8 cellular contexts compared by ENCODE assay signal in genomic region chr10:80468002-80468401, GRCh38. TPM values are rescaled to one million over a fixed set of nuclear protein-coding genes. Genes with fewer than 3 reads are reported as not detected.
DNase-seq lines count a peak whose midpoint lies in the region; ATAC-seq and TF ChIP-seq lines count a peak whose summit lies in the region.

No MANE protein-coding gene starts in this region.

- peaks cover 0 to 11% of the 10 kb centered on the region in 2 donors for H3K36me3 ChIP-seq in vagina

- peaks cover 35% of the 10 kb centered on the region for H3K36me3 Mint-ChIP-seq in activated CD8-positive, alpha-beta T cell treated with anti-CD3 and anti-CD28 coated beads for 36 hours (ENCODE audit: low read depth)
- H3K36me3 Mint-ChIP-seq in osteocyte (ENCODE audit: unreplicated experiment), result peaks cover 6% of the 10 kb centered on the region

- no peak for TF ChIP-seq CTCF in activated CD8-positive, alpha-beta T cell treated with anti-CD3 and anti-CD28 coated beads for 36 hours (IDR thresholded peaks at IDR 0.05)
- TF ChIP-seq CTCF in fibroblast of pulmonary artery (IDR thresholded peaks at IDR 0.05; ENCODE audit: low read length, missing control alignments) (no peak), vagina (IDR thresholded peaks at IDR 0.05) (no peak), osteocyte (IDR thresholded peaks at IDR 0.05) (no peak)

- no peaks in the 10 kb centered on the region for H3K9me3 ChIP-seq in vagina

- peak overlapping the region; percentile 71 for H3K4me3 Mint-ChIP-seq in activated CD8-positive, alpha-beta T cell treated with anti-CD3 and anti-CD28 coated beads for 36 hours
- no peak overlapping the region for H3K4me3 Mint-ChIP-seq in osteocyte (ENCODE audit: unreplicated experiment)

- H3K27ac ChIP-seq in vagina, result peak overlapping the region; percentile 89

- POLR2A ChIA-PET in activated CD8-positive, alpha-beta T cell treated with anti-CD3 and anti-CD28 coated beads for 36 hours (lab: Charles Lee), result interaction anchor here (0.7 to 16.7 kb wide), 7 partner anchors 8 to 37 kb away, joined by 3 to 223 read pairs (median 11); no protein-coding TSS in a partner anchor

- H3K27me3 Mint-ChIP-seq in activated CD8-positive, alpha-beta T cell treated with anti-CD3 and anti-CD28 coated beads for 36 hours, result no peaks in the 10 kb centered on the region
- no peaks in the 10 kb centered on the region for H3K27me3 Mint-ChIP-seq in osteocyte (ENCODE audit: unreplicated experiment)

- peak overlapping the region; percentile 97 for H3K27ac Mint-ChIP-seq in activated CD8-positive, alpha-beta T cell treated with anti-CD3 and anti-CD28 coated beads for 36 hours
- no peak overlapping the region for H3K27ac Mint-ChIP-seq in osteocyte (ENCODE audit: unreplicated experiment)

- DNase-seq in DMS153 (lab: John Stamatoyannopoulos, UW) (peak; percentile 20), fibroblast of pulmonary artery (ENCODE audit: low read depth) (peak; percentile 53), nucleus accumbens (lab: John Stamatoyannopoulos, UW) (peak in 39 of 56 donors; percentile 17 to 77 (median 54)), vagina (ENCODE audit: extremely low spot score in 2 of 2) (no peak), RKO (ENCODE audit: low spot score) (no peak), osteocyte (ENCODE audit: extremely low spot score, unreplicated experiment) (no peak), DMS79 (lab: John Stamatoyannopoulos, UW) (no peak)
- DNase-seq in activated CD8-positive, alpha-beta T cell treated with anti-CD3 and anti-CD28 coated beads for 36 hours, result peak; percentile 90

- peaks cover 100% of the 10 kb centered on the region for H3K4me1 ChIP-seq in vagina

- intact Hi-C loops in activated CD8-positive, alpha-beta T cell treated with anti-CD3 and anti-CD28 coated beads for 36 hours (cut with micrococcal nuclease), result no loop called here
- intact Hi-C loops in vagina (cut with DNase I), result no loop called here

- peak; percentile 59 for ATAC-seq in activated CD8-positive, alpha-beta T cell treated with anti-CD3 and anti-CD28 coated beads for 36 hours

- H3K9me3 Mint-ChIP-seq in activated CD8-positive, alpha-beta T cell treated with anti-CD3 and anti-CD28 coated beads for 36 hours, result no peaks in the 10 kb centered on the region
- H3K9me3 Mint-ChIP-seq in osteocyte (ENCODE audit: unreplicated experiment), result no peaks in the 10 kb centered on the region

- TF ChIP-seq POLR2A in vagina (IDR thresholded peaks at IDR 0.05), result peak in 1 of 2 donors; percentile 3

- H3K4me3 ChIP-seq in fibroblast of pulmonary artery (replicated peaks; ENCODE audit: low read depth, low read length) (no peak overlapping the region), vagina (peak overlapping the region in 1 of 2 donors; percentile 12)

- no peaks in the 10 kb centered on the region for H3K27me3 ChIP-seq in vagina

- CTCF ChIA-PET in activated CD8-positive, alpha-beta T cell treated with anti-CD3 and anti-CD28 coated beads for 36 hours (lab: Charles Lee), result interaction anchor here (0.9 to 37.8 kb wide), 6 partner anchors 7 to 69 kb away, joined by 3 to 1114 read pairs (median 38); no protein-coding TSS in a partner anchor

- H3K4me1 Mint-ChIP-seq in activated CD8-positive, alpha-beta T cell treated with anti-CD3 and anti-CD28 coated beads for 36 hours (ENCODE audit: low read depth), result peaks cover 93% of the 10 kb centered on the region
- H3K4me1 Mint-ChIP-seq in osteocyte (ENCODE audit: unreplicated experiment), result peaks cover 69% of the 10 kb centered on the region

RNA-seq across cellular contexts. Expression of gene TSPAN14, which starts 13.9 kb away (rescaled TPM):
- 10 to 100 TPM; 43.9 to 45.5 TPM for total RNA-seq in activated CD8-positive, alpha-beta T cell treated with anti-CD3 and anti-CD28 coated beads for 36 hours
- total RNA-seq in vagina, result 98.0 TPM
- 50.7 and 51.4 TPM in 2 replicates for total RNA-seq in osteocyte

RNA-seq across cellular contexts. Expression of gene PRXL2A, which starts 59.7 kb away (rescaled TPM):
- 10 to 100 TPM; 21.0 to 22.7 TPM for total RNA-seq in activated CD8-positive, alpha-beta T cell treated with anti-CD3 and anti-CD28 coated beads for 36 hours
- 62.4 TPM for total RNA-seq in vagina
- total RNA-seq in osteocyte, result 56.8 and 59.2 TPM in 2 replicates

Comparison
In these comparisons a context has a peak if more than half of its experiments do, and no peak if none do; other contexts are left out.
1. DNase-seq: peak in DMS153 (single experiment), activated CD8-positive, alpha-beta T cell treated with anti-CD3 and anti-CD28 coated beads for 36 hours (single experiment), fibroblast of pulmonary artery (single experiment) and nucleus accumbens (39 of 56); none in vagina (0 of 2), RKO (single experiment), osteocyte (single experiment) and DMS79 (single experiment).